1 cellular context compared by ENCODE assay signal in genomic region chr1:201551877-201552731, GRCh38.
TF ChIP-seq lines count a peak whose summit lies in the region.

No MANE protein-coding gene starts in this region.

TF ChIP-seq in HCT116, 20 proteins besides CTCF, POLR2A, EP300 and RAD21 (continued from another document):
- TF ChIP-seq ZBTB33 (IDR thresholded peaks at IDR 0.05; ENCODE audit: extremely low read depth, insufficient replicate concordance, low read length) = no peak
- no peak for TF ChIP-seq SIN3A (IDR thresholded peaks at IDR 0.05; ENCODE audit: low read depth)
- TF ChIP-seq YY1 (IDR thresholded peaks at IDR 0.05; ENCODE audit: extremely low read depth, insufficient replicate concordance, low read depth, low read length) = no peak
- no peak; the same call in none of the 2 replicates for TF ChIP-seq CEBPB (IDR thresholded peaks at IDR 0.05; ENCODE audit: low read depth)
